ENCODE assay signal across 21 cellular contexts in the genomic region with DNA sequence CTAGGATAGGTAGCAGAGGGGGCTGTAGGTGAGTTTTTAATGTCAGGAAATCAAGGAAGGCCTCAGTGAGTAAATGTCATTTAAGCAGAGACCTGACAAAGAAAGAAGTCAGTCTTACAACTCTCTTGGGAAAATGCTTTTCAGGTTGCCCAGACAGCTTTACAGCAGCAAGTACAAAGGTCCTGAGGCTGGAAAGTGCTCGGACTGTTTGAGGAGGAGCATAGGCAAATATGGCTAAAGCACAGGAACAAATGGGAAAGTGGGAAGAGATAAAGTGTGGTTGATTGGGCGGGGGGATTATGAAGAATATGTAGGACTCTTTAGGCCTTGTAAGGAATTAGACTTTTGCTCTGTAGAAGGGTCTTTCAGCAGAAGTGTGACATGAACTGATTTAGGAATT.
DNase-seq lines count a peak whose midpoint lies in the region; ATAC-seq, FAIRE-seq and TF ChIP-seq lines count a peak whose summit lies in the region.
"Had no signal": no experiment of that assay in that cellular context is flagged by ENCODE, and none has a peak within 500 bp of the region (broad histone marks: within the 10 kb centered on the region; RNA-seq: fewer than 3 reads in every experiment).

No MANE protein-coding gene starts in this region.

- no peak overlapping the region for H2AFZ ChIP-seq in H1 (ENCODE audit: low read length)
- no peak overlapping the region for H2AFZ ChIP-seq in mesenchymal stem cell (ENCODE audit: low read depth, low read length)

- BruUV-seq in Calu3 (replicated peaks; lab: Mats Ljungman, UMichigan) = no TSS peak

- no peak for TF ChIP-seq RAD21 in H1 (IDR thresholded peaks at IDR 0.05 in 1 of 2, conservative IDR thresholded peaks at IDR 0.05 in 1 of 2; ENCODE audit: low read depth in 2 of 2, low read length in 2 of 2)

- H4K91ac ChIP-seq in H1 (replicated peaks; ENCODE audit: insufficient read length, low read length) (no peak overlapping the region), mesenchymal stem cell (ENCODE audit: low read length) (no peak overlapping the region)

- no peaks in the 10 kb centered on the region for H3K27me3 Mint-ChIP-seq in Calu3 (ENCODE audit: unreplicated experiment)
- H3K27me3 Mint-ChIP-seq: B cell, IgD-negative memory B cell had no signal

- CTCF ChIA-PET in Calu3 (lab: Charles Lee) (no interaction called here), HEK293 (lab: Yijun Ruan, JAX) (no interaction called here), H1 (lab: Charles Lee; ENCODE audit: partially characterized antibody) (interaction anchor here (1.1 to 1.9 kb wide), 4 partner anchors 12 to 131 kb away, joined by 3 to 6 read pairs (median 4); no protein-coding TSS in a partner anchor)

- no peak overlapping the region for H4K5ac ChIP-seq in H1 (ENCODE audit: insufficient read length, low read depth, low read length)

- peak overlapping the region; percentile 12 for H3K27ac Mint-ChIP-seq in Calu3 (ENCODE audit: unreplicated experiment)
- H3K27ac Mint-ChIP-seq: B cell; CD8-positive, alpha-beta T cell; HFFc6; IgD-negative memory B cell had no signal

- no peak overlapping the region for H3K14ac ChIP-seq in H1 (ENCODE audit: insufficient read length)
- H3K14ac ChIP-seq in mesenchymal stem cell (ENCODE audit: low read length in 2 of 2) = no peak overlapping the region

- no peaks in the 10 kb centered on the region; the same call in 1 of the 2 replicates for H3K79me1 ChIP-seq in H1 (ENCODE audit: low read depth, low read length)
- H3K79me1 ChIP-seq in mesenchymal stem cell (replicated peaks; ENCODE audit: low read length, poor library complexity, severe bottlenecking) = peaks cover 8% of the 10 kb centered on the region

- POLR2A ChIA-PET in HEK293 (lab: Yijun Ruan, JAX) (no interaction called here), H1 (lab: Charles Lee; ENCODE audit: partially characterized antibody) (interaction anchor here (1.3 kb wide), 1 partner anchor 10 kb away, joined by 4 read pairs; no protein-coding TSS in a partner anchor)

- no peak overlapping the region for H2AK5ac ChIP-seq in H1 (ENCODE audit: low read depth, low read length)
- peak overlapping the region; percentile 39 for H2AK5ac ChIP-seq in mesenchymal stem cell (ENCODE audit: low read length, severe bottlenecking)

- TF ChIP-seq EP300 in H1 (IDR thresholded peaks at IDR 0.05; ENCODE audit: borderline replicate concordance in 1 of 2, low read depth in 2 of 2, low read length in 2 of 2) = no peak

- H3K36me3 ChIP-seq in HEK293 (ENCODE audit: control insufficient read depth in 2 of 2, insufficient read depth in 1 of 2, low read length in 2 of 2) (no peaks in the 10 kb centered on the region), H1 (ENCODE audit: control insufficient read depth in 2 of 4, insufficient read depth in 4 of 4, low read length in 3 of 4) (no peaks in the 10 kb centered on the region), mesenchymal stem cell (ENCODE audit: control insufficient read depth in 1 of 2, insufficient read depth in 2 of 2, low read depth in 1 of 2, low read length in 2 of 2) (no peaks in the 10 kb centered on the region)

- DNase-seq in Calu3 = no peak
- no peak for DNase-seq in H1 (ENCODE audit: low read depth in 1 of 2, low spot score in 2 of 2)
- no peak for DNase-seq in mesenchymal stem cell
- DNase-seq in NCI-H226 = no peak
- no peak for DNase-seq in T1000 (lab: John Stamatoyannopoulos, UW)
- DNase-seq: 8988T; CD8-positive, alpha-beta T cell; DMS 273 treated with DMSO at 0.1 percent for 48 hours; HCEC 1CT; HFFc6; KBM-7 had no signal

- peaks cover 49% of the 10 kb centered on the region for H3K4me1 Mint-ChIP-seq in Calu3 (ENCODE audit: low read depth, unreplicated experiment)

- H4K8ac ChIP-seq in H1 (ENCODE audit: extremely low read depth, insufficient read depth, low read length) (no peak overlapping the region), mesenchymal stem cell (ENCODE audit: low read length) (no peak overlapping the region)

- TF ChIP-seq CTCF in Calu3 (IDR thresholded peaks at IDR 0.05; ENCODE audit: unreplicated experiment) (no peak), HEK293 (tag by site-specific recombination; IDR thresholded peaks at IDR 0.05) (no peak), H1 (IDR thresholded peaks at IDR 0.05; ENCODE audit: control extremely low read depth in 1 of 3, insufficient read depth in 1 of 3, low read depth in 1 of 3, low read length in 3 of 3) (no peak)

- H3K36me3 Mint-ChIP-seq in Calu3 (ENCODE audit: insufficient read depth, unreplicated experiment) = no peaks in the 10 kb centered on the region
- H3K36me3 Mint-ChIP-seq: CD8-positive, alpha-beta T cell had no signal

- no peak overlapping the region for H3K18ac ChIP-seq in H1 (ENCODE audit: extremely low read depth, low read length)
- no peak overlapping the region for H3K18ac ChIP-seq in mesenchymal stem cell (ENCODE audit: low read depth in 1 of 2, low read length in 2 of 2)

- no peak overlapping the region for H3K56ac ChIP-seq in H1 (replicated peaks; ENCODE audit: insufficient read length, low read depth, low read length)

- H2BK12ac ChIP-seq in H1 (ENCODE audit: low read depth, low read length) = no peak overlapping the region
- no peak overlapping the region for H2BK12ac ChIP-seq in mesenchymal stem cell (ENCODE audit: low read length in 2 of 2)

- peaks cover 0 to 22% of the 10 kb centered on the region in 2 experiments; a peak in 2 of 4 replicates for H3K79me2 ChIP-seq in H1 (ENCODE audit: control insufficient read depth in 1 of 2, insufficient read depth in 2 of 2, low read length in 2 of 2)

- TF ChIP-seq POLR2A in H1 (IDR thresholded peaks at IDR 0.05; ENCODE audit: control extremely low read depth in 1 of 2, low read depth in 2 of 2, low read length in 2 of 2) = no peak

- H3K4me2 ChIP-seq in H1 (ENCODE audit: insufficient read depth in 1 of 2, low read depth in 2 of 2, low read length in 2 of 2) (no peak overlapping the region), mesenchymal stem cell (ENCODE audit: low read length, poor library complexity, severe bottlenecking) (no peak overlapping the region)
- H3K4me2 ChIP-seq: BLaER1 treated with 17β-estradiol and CSF1 and Interleukin-3, amounts not matched to agents 10 nM and 100 nM had no signal

- no peaks in the 10 kb centered on the region for H3K27me3 ChIP-seq in H1 (replicated peaks in 1 of 4; ENCODE audit: control insufficient read depth in 3 of 4, extremely low read depth in 1 of 4, insufficient read depth in 3 of 4, low read length in 3 of 4)
- H3K27me3 ChIP-seq in mesenchymal stem cell (ENCODE audit: control insufficient read depth in 1 of 2, insufficient read depth in 1 of 2, low read length in 2 of 2) = no peaks in the 10 kb centered on the region
- H3K27me3 ChIP-seq: BLaER1 treated with 17β-estradiol and CSF1 and Interleukin-3, amounts not matched to agents 10 nM and 100 nM had no signal

- ATAC-seq in GM18909 (IDR thresholded peaks at IDR 0.05; ENCODE audit: poor library complexity, unreplicated experiment) = no peak
- no peak for ATAC-seq in GM21367 (IDR thresholded peaks at IDR 0.05; ENCODE audit: unreplicated experiment)
- ATAC-seq: CD8-positive, alpha-beta T cell; HepG2 had no signal

- WGBS in H1 (ENCODE audit: extremely low coverage in 1 of 2, insufficient coverage in 1 of 2, insufficient read length in 1 of 2, insufficient replicate concordance in 2 of 2, low coverage in 1 of 2, low lambda C conversion rate in 2 of 2, missing lambda C conversion rate in 1 of 2), 2 experiments = 86 to 100% methylated on average over 1 to 2 of the region's 2 CpGs
- 94% methylated on average over 2 of the region's 2 CpGs for WGBS in mesenchymal stem cell

- H3K9me3 ChIP-seq in HEK293 (ENCODE audit: control insufficient read depth, insufficient read depth, low read depth, low read length) (no peaks in the 10 kb centered on the region), H1 (ENCODE audit: insufficient read depth in 2 of 2, low read depth in 1 of 2, low read length in 1 of 2) (no peaks in the 10 kb centered on the region), mesenchymal stem cell (ENCODE audit: control insufficient read depth, low read length) (no peaks in the 10 kb centered on the region)

- no peaks in the 10 kb centered on the region for H3K9me3 Mint-ChIP-seq in Calu3 (ENCODE audit: low read depth, unreplicated experiment)
- H3K9me3 Mint-ChIP-seq: HFFc6 had no signal

- H3K9ac ChIP-seq in H1 (replicated peaks in 1 of 4; ENCODE audit: extremely low read depth in 1 of 4, low read depth in 3 of 4, low read length in 3 of 4) = no peak overlapping the region
- no peak overlapping the region for H3K9ac ChIP-seq in mesenchymal stem cell (ENCODE audit: low read length)
- H3K9ac ChIP-seq: BLaER1 treated with 17β-estradiol and CSF1 and Interleukin-3, amounts not matched to agents 10 nM and 100 nM had no signal

- H3K27ac ChIP-seq in HEK293 (ENCODE audit: extremely low read depth, low read depth, low read length) = no peak overlapping the region
- no peak overlapping the region for H3K27ac ChIP-seq in H1 (ENCODE audit: low read depth, low read length)
- no peak overlapping the region for H3K27ac ChIP-seq in mesenchymal stem cell (ENCODE audit: low read length, poor library complexity, severe bottlenecking)
- H3K27ac ChIP-seq: BLaER1 treated with 17β-estradiol and CSF1 and Interleukin-3, amounts not matched to agents 10 nM and 100 nM had no signal

- H3K4me3 ChIP-seq in HEK293 (ENCODE audit: low read depth, low read length) (no peak overlapping the region), H1 (ENCODE audit: extremely low read depth in 1 of 4, insufficient read depth in 2 of 4, low read depth in 3 of 4, low read length in 4 of 4) (no peak overlapping the region), mesenchymal stem cell (ENCODE audit: insufficient read depth in 1 of 2, low read depth in 1 of 2, low read length in 2 of 2) (no peak overlapping the region)
- H3K4me3 ChIP-seq: BLaER1 treated with 17β-estradiol and CSF1 and Interleukin-3, amounts not matched to agents 10 nM and 100 nM had no signal

- no peaks in the 10 kb centered on the region for H3K23me2 ChIP-seq in H1 (ENCODE audit: low read depth, low read length)

- intact Hi-C loops in Calu3 (cut with micrococcal nuclease; ENCODE audit: unreplicated experiment) = no loop called here

- no peak overlapping the region for H3K4me3 Mint-ChIP-seq in Calu3 (ENCODE audit: low read depth, unreplicated experiment)
- H3K4me3 Mint-ChIP-seq: B cell; CD8-positive, alpha-beta T cell; HFFc6; IgD-negative memory B cell had no signal

- H2BK120ac ChIP-seq in H1 (replicated peaks; ENCODE audit: low read depth, low read length) (no peak overlapping the region), mesenchymal stem cell (ENCODE audit: low read depth, low read length) (no peak overlapping the region)

- no peak for FAIRE-seq in H1 (lab: Jason Lieb, UNC)
- FAIRE-seq: G401.6, GM12891, GM18507, HepG2 had no signal

- H4K20me1 ChIP-seq in H1 (replicated peaks in 1 of 2; ENCODE audit: control insufficient read depth in 1 of 2, insufficient read depth in 2 of 2, low read length in 2 of 2) = no peaks in the 10 kb centered on the region

- H2BK5ac ChIP-seq in H1 (ENCODE audit: low read depth, low read length) (no peak overlapping the region), mesenchymal stem cell (ENCODE audit: low read depth, low read length, poor library complexity, severe bottlenecking) (peak overlapping the region; percentile 4)

- H3K4ac ChIP-seq in H1 (replicated peaks; ENCODE audit: insufficient read length, low read depth, low read length) = no peak overlapping the region
- no peak overlapping the region for H3K4ac ChIP-seq in mesenchymal stem cell (ENCODE audit: low read depth in 1 of 2, low read length in 2 of 2)

- H2BK15ac ChIP-seq in H1 (ENCODE audit: low read length) (no peak overlapping the region), mesenchymal stem cell (ENCODE audit: low read depth, poor library complexity, severe bottlenecking) (no peak overlapping the region)

- no peak overlapping the region for H2BK20ac ChIP-seq in H1 (ENCODE audit: low read length)

- H3K4me1 ChIP-seq in HEK293 (ENCODE audit: control insufficient read depth, insufficient read depth, low read length) (peaks cover 7% of the 10 kb centered on the region), H1 (replicated peaks in 1 of 4; ENCODE audit: control insufficient read depth in 3 of 4, insufficient read depth in 4 of 4, low read length in 3 of 4) (peaks cover 0 to 6% (median 3%) of the 10 kb centered on the region in 4 experiments; a peak in 3 of 7 replicates), mesenchymal stem cell (ENCODE audit: control insufficient read depth, insufficient read depth, low read depth, low read length) (peaks cover 6% of the 10 kb centered on the region)
- H3K4me1 ChIP-seq: BLaER1 treated with 17β-estradiol and CSF1 and Interleukin-3, amounts not matched to agents 10 nM and 100 nM had no signal

- H3K23ac ChIP-seq in H1 (ENCODE audit: insufficient read length) (no peak overlapping the region), mesenchymal stem cell (ENCODE audit: low read length in 2 of 2) (no peak overlapping the region)
